Comparison of ENCODE assay signal across 11 cellular contexts in genomic region chr20:2542361-2542760, GRCh38. TPM values are rescaled to one million over a fixed set of nuclear protein-coding genes. Genes with fewer than 3 reads are reported as not detected.
"Had no signal": no experiment of that assay in that cellular context is flagged by ENCODE, and none has a peak within 500 bp of the region (broad histone marks: within the 10 kb centered on the region; RNA-seq: fewer than 3 reads in every experiment).

No MANE protein-coding gene starts in this region.

- H3K4me3 ChIP-seq: K562 had no signal

- ATAC-seq: K562 had no signal

- DNase-seq: IMR-90, Karpas-422, KBM-7, KG1 had no signal

- H3K9ac ChIP-seq: KMS-11 had no signal

- FAIRE-seq: HTR-8/SVneo, K562 had no signal

- H3K27ac ChIP-seq: HL-60, KMS-11 had no signal

- H3K4me2 ChIP-seq: KMS-11 had no signal

RNA-seq across cellular contexts. Expression of gene TMC2, which starts 6.0 kb away (rescaled TPM):
- total RNA-seq: HT-29, HT1080, IMR-90, K562 had no signal
- polyA plus RNA-seq: IgD-negative memory B cell, IMR-90, K562 had no signal
